Comparison of ENCODE assay signal across 14 cellular contexts in the genomic region with DNA sequence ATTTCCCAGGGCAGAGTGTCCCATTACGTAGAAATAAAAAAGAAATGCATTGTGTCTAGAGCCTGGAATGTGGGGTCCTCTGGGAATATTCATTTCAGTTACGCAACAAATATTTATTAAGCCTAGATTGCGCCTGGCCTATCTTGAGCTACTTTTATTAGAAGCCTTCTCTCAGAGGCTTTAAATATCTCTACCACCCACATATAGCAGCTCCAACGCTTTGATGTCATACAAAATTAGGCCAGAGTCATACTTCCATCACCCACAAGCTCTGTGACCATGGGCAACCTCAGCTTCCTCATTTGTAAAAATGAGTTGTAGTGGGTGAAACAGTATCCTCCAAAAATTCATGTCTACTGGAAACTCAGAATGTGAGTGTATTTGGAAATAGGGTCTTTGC. TPM values are rescaled to one million over a fixed set of nuclear protein-coding genes. Genes with fewer than 3 reads are reported as not detected.
DNase-seq lines count a peak whose midpoint lies in the region; ATAC-seq, FAIRE-seq and TF ChIP-seq lines count a peak whose summit lies in the region.
"Had no signal": no experiment of that assay in that cellular context is flagged by ENCODE, and none has a peak within 500 bp of the region (broad histone marks: within the 10 kb centered on the region; RNA-seq: fewer than 3 reads in every experiment).

No MANE protein-coding gene starts in this region.

- H2AFZ ChIP-seq in mesenchymal stem cell (ENCODE audit: low read depth, low read length): no peak overlapping the region

- no peak overlapping the region for H3K9ac ChIP-seq in mesenchymal stem cell (ENCODE audit: low read length)

- H3K27me3 ChIP-seq in mesenchymal stem cell (ENCODE audit: control insufficient read depth in 1 of 2, insufficient read depth in 1 of 2, low read length in 2 of 2): peaks cover 0 to 14% of the 10 kb centered on the region in 2 experiments

- no peak overlapping the region for H2BK12ac ChIP-seq in mesenchymal stem cell (ENCODE audit: low read length in 2 of 2)

- H3K18ac ChIP-seq in mesenchymal stem cell (ENCODE audit: low read depth in 1 of 2, low read length in 2 of 2): no peak overlapping the region

- no peak overlapping the region for H2BK5ac ChIP-seq in mesenchymal stem cell (ENCODE audit: low read depth, low read length, poor library complexity, severe bottlenecking)

- H3K23ac ChIP-seq in mesenchymal stem cell (ENCODE audit: low read length in 2 of 2): no peak overlapping the region

- H3K36me3 Mint-ChIP-seq in activated T-cell treated with anti-CD3 and anti-CD28 coated beads, Interleukin-2, amount 50 U/mL, for 72 hours (ENCODE audit: insufficient read depth in 2 of 2): peaks cover 13 to 21% of the 10 kb centered on the region in 2 donors
- H3K36me3 Mint-ChIP-seq in activated T-helper 17 cell treated with anti-CD3 and anti-CD28 coated beads, Interleukin-2, amount 50 U/mL, for 72 hours (ENCODE audit: low read depth): no peaks in the 10 kb centered on the region
- peaks cover 7% of the 10 kb centered on the region for H3K36me3 Mint-ChIP-seq in stimulated activated memory B cell treated with anti-CD40 and anti-IgM and Interleukin-4, amounts not matched to agents 10 μg/mL and 1 μg/mL and 100 μg/mL, for 72 hours
- H3K36me3 Mint-ChIP-seq: mesothelial cell of epicardium had no signal

- H3K4me2 ChIP-seq in mesenchymal stem cell (ENCODE audit: low read length, poor library complexity, severe bottlenecking): no peak overlapping the region

- no peak overlapping the region for H3K14ac ChIP-seq in mesenchymal stem cell (ENCODE audit: low read length in 2 of 2)

- no peaks in the 10 kb centered on the region for H3K79me1 ChIP-seq in mesenchymal stem cell (replicated peaks; ENCODE audit: low read length, poor library complexity, severe bottlenecking)

- TF ChIP-seq POLR2A in H54 (IDR thresholded peaks at IDR 0.05; ENCODE audit: low read depth, low read length): no peak

- H4K8ac ChIP-seq in mesenchymal stem cell (ENCODE audit: low read length): no peak overlapping the region

- H2AK5ac ChIP-seq in mesenchymal stem cell (ENCODE audit: low read length, severe bottlenecking): no peak overlapping the region

- peaks cover 11 to 13% of the 10 kb centered on the region in 2 donors for H3K9me3 Mint-ChIP-seq in activated T-cell treated with anti-CD3 and anti-CD28 coated beads, Interleukin-2, amount 50 U/mL, for 72 hours
- peaks cover 17% of the 10 kb centered on the region for H3K9me3 Mint-ChIP-seq in activated T-helper 17 cell treated with anti-CD3 and anti-CD28 coated beads, Interleukin-2, amount 50 U/mL, for 72 hours
- H3K9me3 Mint-ChIP-seq in stimulated activated memory B cell treated with anti-CD40 and anti-IgM and Interleukin-4, amounts not matched to agents 10 μg/mL and 1 μg/mL and 100 μg/mL, for 72 hours: peaks cover 8% of the 10 kb centered on the region

- no peak overlapping the region for H3K4me3 ChIP-seq in mesenchymal stem cell (ENCODE audit: insufficient read depth in 1 of 2, low read depth in 1 of 2, low read length in 2 of 2)

- peaks cover 3% of the 10 kb centered on the region for H3K9me3 ChIP-seq in mesenchymal stem cell (ENCODE audit: control insufficient read depth, low read length)

- no peaks in the 10 kb centered on the region for H3K4me1 ChIP-seq in mesenchymal stem cell (ENCODE audit: control insufficient read depth, insufficient read depth, low read depth, low read length)

- no peak overlapping the region for H4K91ac ChIP-seq in mesenchymal stem cell (ENCODE audit: low read length)

- peak overlapping the region in 1 of 2 donors; percentile 88 for H3K4me3 Mint-ChIP-seq in activated T-cell treated with anti-CD3 and anti-CD28 coated beads, Interleukin-2, amount 50 U/mL, for 72 hours
- H3K4me3 Mint-ChIP-seq in activated T-helper 17 cell treated with anti-CD3 and anti-CD28 coated beads, Interleukin-2, amount 50 U/mL, for 72 hours: peak overlapping the region; percentile 68
- no peak overlapping the region for H3K4me3 Mint-ChIP-seq in stimulated activated memory B cell treated with anti-CD40 and anti-IgM and Interleukin-4, amounts not matched to agents 10 μg/mL and 1 μg/mL and 100 μg/mL, for 72 hours
- H3K4me3 Mint-ChIP-seq: mesothelial cell of epicardium had no signal

- FAIRE-seq in H54 (lab: Jason Lieb, UNC): no peak
- FAIRE-seq: TTC549 had no signal

- ATAC-seq in activated T-cell treated with anti-CD3 and anti-CD28 coated beads, Interleukin-2, amount 50 U/mL, for 72 hours (replicated peaks in 1 of 2): no peak
- peak; percentile 50 for ATAC-seq in HG03378 (IDR thresholded peaks at IDR 0.05; ENCODE audit: unreplicated experiment)
- ATAC-seq in activated T-helper 17 cell treated with anti-CD3 and anti-CD28 coated beads, Interleukin-2, amount 50 U/mL, for 72 hours (replicated peaks): peak; percentile 57
- ATAC-seq in stimulated activated memory B cell treated with anti-CD40 and anti-IgM and Interleukin-4, amounts not matched to agents 10 μg/mL and 1 μg/mL and 100 μg/mL, for 72 hours: peak; percentile 75
- ATAC-seq in HG03159 (IDR thresholded peaks at IDR 0.05; ENCODE audit: unreplicated experiment): no peak

- no peak overlapping the region for H2BK120ac ChIP-seq in mesenchymal stem cell (ENCODE audit: low read depth, low read length)

- H2BK15ac ChIP-seq in mesenchymal stem cell (ENCODE audit: low read depth, poor library complexity, severe bottlenecking): no peak overlapping the region

- 75% methylated on average over 4 of the region's 4 CpGs for WGBS in mesenchymal stem cell

- DNase-seq in activated T-cell treated with anti-CD3 and anti-CD28 coated beads, Interleukin-2, amount 50 U/mL, for 72 hours: no peak
- DNase-seq in activated T-cell treated with anti-CD3 and anti-CD28 coated beads, Interleukin-2, amount 50 U/mL, for 48 hours: no peak
- DNase-seq in mesenchymal stem cell (no peak), H54 (ENCODE audit: insufficient read length, low spot score) (no peak)
- DNase-seq: activated gamma-delta T cell treated with Interleukin-2 at 50 U/mL for 16 hours; effector CD4-positive, alpha-beta T cell; hippocampal formation; NCI-H1417 had no signal

- no peaks in the 10 kb centered on the region for H3K36me3 ChIP-seq in mesenchymal stem cell (ENCODE audit: control insufficient read depth in 1 of 2, insufficient read depth in 2 of 2, low read depth in 1 of 2, low read length in 2 of 2)

- no peaks in the 10 kb centered on the region for H3K27me3 Mint-ChIP-seq in activated T-cell treated with anti-CD3 and anti-CD28 coated beads, Interleukin-2, amount 50 U/mL, for 72 hours (ENCODE audit: low read depth)
- no peaks in the 10 kb centered on the region for H3K27me3 Mint-ChIP-seq in activated T-helper 17 cell treated with anti-CD3 and anti-CD28 coated beads, Interleukin-2, amount 50 U/mL, for 72 hours
- H3K27me3 Mint-ChIP-seq in stimulated activated memory B cell treated with anti-CD40 and anti-IgM and Interleukin-4, amounts not matched to agents 10 μg/mL and 1 μg/mL and 100 μg/mL, for 72 hours: no peaks in the 10 kb centered on the region

- peaks cover 71% of the 10 kb centered on the region for H3K4me1 Mint-ChIP-seq in activated T-cell treated with anti-CD3 and anti-CD28 coated beads, Interleukin-2, amount 50 U/mL, for 72 hours (ENCODE audit: low read depth)
- peaks cover 65% of the 10 kb centered on the region for H3K4me1 Mint-ChIP-seq in activated T-helper 17 cell treated with anti-CD3 and anti-CD28 coated beads, Interleukin-2, amount 50 U/mL, for 72 hours
- H3K4me1 Mint-ChIP-seq in stimulated activated memory B cell treated with anti-CD40 and anti-IgM and Interleukin-4, amounts not matched to agents 10 μg/mL and 1 μg/mL and 100 μg/mL, for 72 hours: peaks cover 60% of the 10 kb centered on the region
- H3K4me1 Mint-ChIP-seq: mesothelial cell of epicardium had no signal

- no peak overlapping the region for H3K27ac ChIP-seq in mesenchymal stem cell (ENCODE audit: low read length, poor library complexity, severe bottlenecking)

- H3K27ac Mint-ChIP-seq in activated T-cell treated with anti-CD3 and anti-CD28 coated beads, Interleukin-2, amount 50 U/mL, for 72 hours: peak overlapping the region; percentile 88
- peak overlapping the region; percentile 69 for H3K27ac Mint-ChIP-seq in activated T-helper 17 cell treated with anti-CD3 and anti-CD28 coated beads, Interleukin-2, amount 50 U/mL, for 72 hours
- peak overlapping the region; percentile 99 for H3K27ac Mint-ChIP-seq in stimulated activated memory B cell treated with anti-CD40 and anti-IgM and Interleukin-4, amounts not matched to agents 10 μg/mL and 1 μg/mL and 100 μg/mL, for 72 hours
- H3K27ac Mint-ChIP-seq: mesothelial cell of epicardium had no signal

- H3K4ac ChIP-seq in mesenchymal stem cell (ENCODE audit: low read depth in 1 of 2, low read length in 2 of 2): no peak overlapping the region

RNA-seq across cellular contexts. Expression of a gene that starts 24.9 kb away (rescaled TPM):
- total RNA-seq in activated T-cell treated with anti-CD3 and anti-CD28 coated beads, Interleukin-2, amount 50 U/mL, for 72 hours: 100 to 1,000 TPM; 101 to 114 TPM
- total RNA-seq in activated T-helper 17 cell treated with anti-CD3 and anti-CD28 coated beads, Interleukin-2, amount 50 U/mL, for 72 hours: 100 to 1,000 TPM in 1 of 2 donors, 10 to 100 TPM in 1; 98.7 to 112 TPM
- 1.2 TPM for polyA plus RNA-seq in mesenchymal stem cell (2013, experiment 1 of 2)
- polyA plus RNA-seq in mesenchymal stem cell (2013, experiment 2 of 2): 1.1 TPM

Comparison
In these comparisons a context has a peak if more than half of its experiments do, and no peak if none do; other contexts are left out.
1. ATAC-seq: peak in HG03378 (single experiment), activated T-helper 17 cell treated with anti-CD3 and anti-CD28 coated beads, Interleukin-2, amount 50 U/mL, for 72 hours (single experiment) and stimulated activated memory B cell treated with anti-CD40 and anti-IgM and Interleukin-4, amounts not matched to agents 10 μg/mL and 1 μg/mL and 100 μg/mL, for 72 hours (single experiment); none in activated T-cell treated with anti-CD3 and anti-CD28 coated beads, Interleukin-2, amount 50 U/mL, for 72 hours (0 of 2) and HG03159 (single experiment).
2. Peak in every context shown above with its lines, with median percentiles within 50 percentile points of each other: H3K27ac Mint-ChIP-seq.